ENCODE assay signal across 1 cellular context in the genomic region with DNA sequence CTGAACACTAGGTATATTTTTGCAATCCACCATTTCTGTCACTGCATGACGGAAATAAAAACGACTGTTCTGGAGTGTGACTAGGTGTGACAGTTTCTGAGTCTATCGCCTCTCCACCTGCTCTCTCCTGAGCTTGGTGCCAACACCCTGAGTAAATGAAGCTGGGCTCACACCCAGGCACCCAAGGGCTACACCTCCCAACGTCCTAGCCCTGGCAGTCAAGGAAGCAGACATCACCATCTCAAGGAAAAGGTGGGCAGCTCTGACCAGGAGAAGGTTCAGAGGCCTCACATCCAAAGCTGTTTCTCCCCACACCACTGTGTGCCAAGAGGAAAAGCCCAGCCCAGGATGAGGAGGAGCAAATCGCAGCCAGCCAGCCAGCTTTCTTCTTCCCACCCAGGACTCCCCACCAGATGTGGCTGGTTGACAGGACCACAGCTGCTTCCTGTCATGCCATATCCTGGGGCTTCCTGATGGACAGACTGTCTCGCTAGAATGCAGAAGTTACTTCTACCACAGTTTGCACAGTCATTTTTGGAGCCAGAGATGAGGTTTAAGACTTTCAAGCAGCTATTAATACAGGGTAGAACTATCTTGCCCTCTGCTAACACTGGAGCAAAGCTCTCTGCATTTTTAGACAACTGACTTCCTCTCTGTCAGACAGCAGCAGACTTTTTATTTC.
TF ChIP-seq lines count a peak whose summit lies in the region.

No MANE protein-coding gene starts in this region.

TF ChIP-seq in K562, 482 proteins besides CTCF, POLR2A, EP300 and RAD21 (continued from another document):
- TF ChIP-seq, protein P1, sequence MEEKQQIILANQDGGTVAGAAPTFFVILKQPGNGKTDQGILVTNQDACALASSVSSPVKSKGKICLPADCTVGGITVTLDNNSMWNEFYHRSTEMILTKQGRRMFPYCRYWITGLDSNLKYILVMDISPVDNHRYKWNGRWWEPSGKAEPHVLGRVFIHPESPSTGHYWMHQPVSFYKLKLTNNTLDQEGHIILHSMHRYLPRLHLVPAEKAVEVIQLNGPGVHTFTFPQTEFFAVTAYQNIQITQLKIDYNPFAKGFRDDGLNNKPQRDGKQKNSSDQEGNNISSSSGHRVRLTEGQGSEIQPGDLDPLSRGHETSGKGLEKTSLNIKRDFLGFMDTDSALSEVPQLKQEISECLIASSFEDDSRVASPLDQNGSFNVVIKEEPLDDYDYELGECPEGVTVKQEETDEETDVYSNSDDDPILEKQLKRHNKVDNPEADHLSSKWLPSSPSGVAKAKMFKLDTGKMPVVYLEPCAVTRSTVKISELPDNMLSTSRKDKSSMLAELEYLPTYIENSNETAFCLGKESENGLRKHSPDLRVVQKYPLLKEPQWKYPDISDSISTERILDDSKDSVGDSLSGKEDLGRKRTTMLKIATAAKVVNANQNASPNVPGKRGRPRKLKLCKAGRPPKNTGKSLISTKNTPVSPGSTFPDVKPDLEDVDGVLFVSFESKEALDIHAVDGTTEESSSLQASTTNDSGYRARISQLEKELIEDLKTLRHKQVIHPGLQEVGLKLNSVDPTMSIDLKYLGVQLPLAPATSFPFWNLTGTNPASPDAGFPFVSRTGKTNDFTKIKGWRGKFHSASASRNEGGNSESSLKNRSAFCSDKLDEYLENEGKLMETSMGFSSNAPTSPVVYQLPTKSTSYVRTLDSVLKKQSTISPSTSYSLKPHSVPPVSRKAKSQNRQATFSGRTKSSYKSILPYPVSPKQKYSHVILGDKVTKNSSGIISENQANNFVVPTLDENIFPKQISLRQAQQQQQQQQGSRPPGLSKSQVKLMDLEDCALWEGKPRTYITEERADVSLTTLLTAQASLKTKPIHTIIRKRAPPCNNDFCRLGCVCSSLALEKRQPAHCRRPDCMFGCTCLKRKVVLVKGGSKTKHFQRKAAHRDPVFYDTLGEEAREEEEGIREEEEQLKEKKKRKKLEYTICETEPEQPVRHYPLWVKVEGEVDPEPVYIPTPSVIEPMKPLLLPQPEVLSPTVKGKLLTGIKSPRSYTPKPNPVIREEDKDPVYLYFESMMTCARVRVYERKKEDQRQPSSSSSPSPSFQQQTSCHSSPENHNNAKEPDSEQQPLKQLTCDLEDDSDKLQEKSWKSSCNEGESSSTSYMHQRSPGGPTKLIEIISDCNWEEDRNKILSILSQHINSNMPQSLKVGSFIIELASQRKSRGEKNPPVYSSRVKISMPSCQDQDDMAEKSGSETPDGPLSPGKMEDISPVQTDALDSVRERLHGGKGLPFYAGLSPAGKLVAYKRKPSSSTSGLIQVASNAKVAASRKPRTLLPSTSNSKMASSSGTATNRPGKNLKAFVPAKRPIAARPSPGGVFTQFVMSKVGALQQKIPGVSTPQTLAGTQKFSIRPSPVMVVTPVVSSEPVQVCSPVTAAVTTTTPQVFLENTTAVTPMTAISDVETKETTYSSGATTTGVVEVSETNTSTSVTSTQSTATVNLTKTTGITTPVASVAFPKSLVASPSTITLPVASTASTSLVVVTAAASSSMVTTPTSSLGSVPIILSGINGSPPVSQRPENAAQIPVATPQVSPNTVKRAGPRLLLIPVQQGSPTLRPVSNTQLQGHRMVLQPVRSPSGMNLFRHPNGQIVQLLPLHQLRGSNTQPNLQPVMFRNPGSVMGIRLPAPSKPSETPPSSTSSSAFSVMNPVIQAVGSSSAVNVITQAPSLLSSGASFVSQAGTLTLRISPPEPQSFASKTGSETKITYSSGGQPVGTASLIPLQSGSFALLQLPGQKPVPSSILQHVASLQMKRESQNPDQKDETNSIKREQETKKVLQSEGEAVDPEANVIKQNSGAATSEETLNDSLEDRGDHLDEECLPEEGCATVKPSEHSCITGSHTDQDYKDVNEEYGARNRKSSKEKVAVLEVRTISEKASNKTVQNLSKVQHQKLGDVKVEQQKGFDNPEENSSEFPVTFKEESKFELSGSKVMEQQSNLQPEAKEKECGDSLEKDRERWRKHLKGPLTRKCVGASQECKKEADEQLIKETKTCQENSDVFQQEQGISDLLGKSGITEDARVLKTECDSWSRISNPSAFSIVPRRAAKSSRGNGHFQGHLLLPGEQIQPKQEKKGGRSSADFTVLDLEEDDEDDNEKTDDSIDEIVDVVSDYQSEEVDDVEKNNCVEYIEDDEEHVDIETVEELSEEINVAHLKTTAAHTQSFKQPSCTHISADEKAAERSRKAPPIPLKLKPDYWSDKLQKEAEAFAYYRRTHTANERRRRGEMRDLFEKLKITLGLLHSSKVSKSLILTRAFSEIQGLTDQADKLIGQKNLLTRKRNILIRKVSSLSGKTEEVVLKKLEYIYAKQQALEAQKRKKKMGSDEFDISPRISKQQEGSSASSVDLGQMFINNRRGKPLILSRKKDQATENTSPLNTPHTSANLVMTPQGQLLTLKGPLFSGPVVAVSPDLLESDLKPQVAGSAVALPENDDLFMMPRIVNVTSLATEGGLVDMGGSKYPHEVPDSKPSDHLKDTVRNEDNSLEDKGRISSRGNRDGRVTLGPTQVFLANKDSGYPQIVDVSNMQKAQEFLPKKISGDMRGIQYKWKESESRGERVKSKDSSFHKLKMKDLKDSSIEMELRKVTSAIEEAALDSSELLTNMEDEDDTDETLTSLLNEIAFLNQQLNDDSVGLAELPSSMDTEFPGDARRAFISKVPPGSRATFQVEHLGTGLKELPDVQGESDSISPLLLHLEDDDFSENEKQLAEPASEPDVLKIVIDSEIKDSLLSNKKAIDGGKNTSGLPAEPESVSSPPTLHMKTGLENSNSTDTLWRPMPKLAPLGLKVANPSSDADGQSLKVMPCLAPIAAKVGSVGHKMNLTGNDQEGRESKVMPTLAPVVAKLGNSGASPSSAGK (IDR thresholded peaks at IDR 0.05) = no peak
- TF ChIP-seq, protein P2, sequence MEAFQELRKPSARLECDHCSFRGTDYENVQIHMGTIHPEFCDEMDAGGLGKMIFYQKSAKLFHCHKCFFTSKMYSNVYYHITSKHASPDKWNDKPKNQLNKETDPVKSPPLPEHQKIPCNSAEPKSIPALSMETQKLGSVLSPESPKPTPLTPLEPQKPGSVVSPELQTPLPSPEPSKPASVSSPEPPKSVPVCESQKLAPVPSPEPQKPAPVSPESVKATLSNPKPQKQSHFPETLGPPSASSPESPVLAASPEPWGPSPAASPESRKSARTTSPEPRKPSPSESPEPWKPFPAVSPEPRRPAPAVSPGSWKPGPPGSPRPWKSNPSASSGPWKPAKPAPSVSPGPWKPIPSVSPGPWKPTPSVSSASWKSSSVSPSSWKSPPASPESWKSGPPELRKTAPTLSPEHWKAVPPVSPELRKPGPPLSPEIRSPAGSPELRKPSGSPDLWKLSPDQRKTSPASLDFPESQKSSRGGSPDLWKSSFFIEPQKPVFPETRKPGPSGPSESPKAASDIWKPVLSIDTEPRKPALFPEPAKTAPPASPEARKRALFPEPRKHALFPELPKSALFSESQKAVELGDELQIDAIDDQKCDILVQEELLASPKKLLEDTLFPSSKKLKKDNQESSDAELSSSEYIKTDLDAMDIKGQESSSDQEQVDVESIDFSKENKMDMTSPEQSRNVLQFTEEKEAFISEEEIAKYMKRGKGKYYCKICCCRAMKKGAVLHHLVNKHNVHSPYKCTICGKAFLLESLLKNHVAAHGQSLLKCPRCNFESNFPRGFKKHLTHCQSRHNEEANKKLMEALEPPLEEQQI (IDR thresholded peaks at IDR 0.05) = no peak
- TF ChIP-seq SIRT6 (IDR thresholded peaks at IDR 0.05; ENCODE audit: low read depth, low read length) (no peak), MYNN (IDR thresholded peaks at IDR 0.05) (peak; percentile 24; the same call in 1 of the 2 replicates), MYNN (CRISPR knock-in tag; IDR thresholded peaks at IDR 0.05) (no peak), TRIM24 (IDR thresholded peaks at IDR 0.05) (no peak), ZFPM2 (CRISPR knock-in tag; IDR thresholded peaks at IDR 0.05) (no peak), TCFL5 (CRISPR knock-in tag; conservative IDR thresholded peaks at IDR 0.05) (no peak), ZNF354B (CRISPR knock-in tag; IDR thresholded peaks at IDR 0.05) (no peak), ZNF75A (CRISPR knock-in tag; IDR thresholded peaks at IDR 0.05) (no peak), CBFA2T3 (IDR thresholded peaks at IDR 0.05) (peak; percentile 50), SRSF7 (optimal IDR thresholded peaks at IDR 0.05; ENCODE audit: low read depth, low read length) (no peak), SIN3A (IDR thresholded peaks at IDR 0.05; ENCODE audit: borderline replicate concordance in 2 of 2, control insufficient read depth in 1 of 2, low read depth in 2 of 2, low read length in 2 of 2) (peak; percentile 54 to 85; a peak in 2 of 4 replicates), ADNP (tag; IDR thresholded peaks at IDR 0.05) (no peak), GTF2A2 (tag; IDR thresholded peaks at IDR 0.05) (no peak)
- TF ChIP-seq, protein P3, sequence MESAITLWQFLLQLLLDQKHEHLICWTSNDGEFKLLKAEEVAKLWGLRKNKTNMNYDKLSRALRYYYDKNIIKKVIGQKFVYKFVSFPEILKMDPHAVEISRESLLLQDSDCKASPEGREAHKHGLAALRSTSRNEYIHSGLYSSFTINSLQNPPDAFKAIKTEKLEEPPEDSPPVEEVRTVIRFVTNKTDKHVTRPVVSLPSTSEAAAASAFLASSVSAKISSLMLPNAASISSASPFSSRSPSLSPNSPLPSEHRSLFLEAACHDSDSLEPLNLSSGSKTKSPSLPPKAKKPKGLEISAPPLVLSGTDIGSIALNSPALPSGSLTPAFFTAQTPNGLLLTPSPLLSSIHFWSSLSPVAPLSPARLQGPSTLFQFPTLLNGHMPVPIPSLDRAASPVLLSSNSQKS (CRISPR knock-in tag; IDR thresholded peaks at IDR 0.05) = no peak
- TF ChIP-seq, protein P4, sequence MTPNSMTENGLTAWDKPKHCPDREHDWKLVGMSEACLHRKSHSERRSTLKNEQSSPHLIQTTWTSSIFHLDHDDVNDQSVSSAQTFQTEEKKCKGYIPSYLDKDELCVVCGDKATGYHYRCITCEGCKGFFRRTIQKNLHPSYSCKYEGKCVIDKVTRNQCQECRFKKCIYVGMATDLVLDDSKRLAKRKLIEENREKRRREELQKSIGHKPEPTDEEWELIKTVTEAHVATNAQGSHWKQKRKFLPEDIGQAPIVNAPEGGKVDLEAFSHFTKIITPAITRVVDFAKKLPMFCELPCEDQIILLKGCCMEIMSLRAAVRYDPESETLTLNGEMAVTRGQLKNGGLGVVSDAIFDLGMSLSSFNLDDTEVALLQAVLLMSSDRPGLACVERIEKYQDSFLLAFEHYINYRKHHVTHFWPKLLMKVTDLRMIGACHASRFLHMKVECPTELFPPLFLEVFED (CRISPR knock-in tag; conservative IDR thresholded peaks at IDR 0.05) = no peak
- TF ChIP-seq, protein P5, sequence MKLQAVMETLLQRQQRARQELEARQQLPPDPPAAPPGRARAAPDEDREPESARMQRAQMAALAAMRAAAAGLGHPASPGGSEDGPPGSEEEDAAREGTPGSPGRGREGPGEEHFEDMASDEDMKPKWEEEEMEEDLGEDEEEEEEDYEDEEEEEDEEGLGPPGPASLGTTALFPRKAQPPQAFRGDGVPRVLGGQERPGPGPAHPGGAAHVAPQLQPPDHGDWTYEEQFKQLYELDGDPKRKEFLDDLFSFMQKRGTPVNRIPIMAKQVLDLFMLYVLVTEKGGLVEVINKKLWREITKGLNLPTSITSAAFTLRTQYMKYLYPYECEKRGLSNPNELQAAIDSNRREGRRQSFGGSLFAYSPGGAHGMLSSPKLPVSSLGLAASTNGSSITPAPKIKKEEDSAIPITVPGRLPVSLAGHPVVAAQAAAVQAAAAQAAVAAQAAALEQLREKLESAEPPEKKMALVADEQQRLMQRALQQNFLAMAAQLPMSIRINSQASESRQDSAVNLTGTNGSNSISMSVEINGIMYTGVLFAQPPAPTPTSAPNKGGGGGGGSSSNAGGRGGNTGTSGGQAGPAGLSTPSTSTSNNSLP (IDR thresholded peaks at IDR 0.05; ENCODE audit: borderline replicate concordance, low read depth, low read length) = no peak
